Comparison of ENCODE assay signal across 1 cellular context in genomic region chr18:12657048-12657848, GRCh38.
TF ChIP-seq lines count a peak whose summit lies in the region.

No MANE protein-coding gene starts in this region.

TF ChIP-seq in WTC11, 78 proteins besides CTCF, POLR2A, EP300 and RAD21 (continued from another document):
- TF ChIP-seq E2F1 (CRISPR knock-in tag; IDR thresholded peaks at IDR 0.05): no peak
- no peak for TF ChIP-seq RORB (CRISPR knock-in tag; IDR thresholded peaks at IDR 0.05)
- no peak; the same call in 1 of the 2 replicates for TF ChIP-seq TCF7 (CRISPR knock-in tag; IDR thresholded peaks at IDR 0.05; ENCODE audit: low read depth)
- 0 out of 2 replicates have a peak, but pooled peaks have one; percentile 23 for TF ChIP-seq FOXP4 (CRISPR knock-in tag; IDR thresholded peaks at IDR 0.05)
- TF ChIP-seq ELF4 (CRISPR knock-in tag; IDR thresholded peaks at IDR 0.05; ENCODE audit: low read depth): no peak
- no peak for TF ChIP-seq ATF1 (CRISPR knock-in tag; IDR thresholded peaks at IDR 0.05)
- no peak for TF ChIP-seq GTF2I (CRISPR knock-in tag; conservative IDR thresholded peaks at IDR 0.05)
- no peak for TF ChIP-seq GABPB1 (CRISPR knock-in tag; IDR thresholded peaks at IDR 0.05)
- TF ChIP-seq USF2 (CRISPR knock-in tag; IDR thresholded peaks at IDR 0.05): no peak
- no peak for TF ChIP-seq ZNF138 (CRISPR knock-in tag; conservative IDR thresholded peaks at IDR 0.05)
- no peak for TF ChIP-seq IRF1 (CRISPR knock-in tag; IDR thresholded peaks at IDR 0.05)
- TF ChIP-seq MLX (CRISPR knock-in tag; IDR thresholded peaks at IDR 0.05): no peak
- no peak for TF ChIP-seq PRDM15 (CRISPR knock-in tag; IDR thresholded peaks at IDR 0.05)
- no peak for TF ChIP-seq ZNF396 (CRISPR knock-in tag; IDR thresholded peaks at IDR 0.05; ENCODE audit: borderline replicate concordance)
- no peak for TF ChIP-seq ZNF121 (CRISPR knock-in tag; IDR thresholded peaks at IDR 0.05)
- no peak for TF ChIP-seq SOX15 (CRISPR knock-in tag; IDR thresholded peaks at IDR 0.05)
- no peak for TF ChIP-seq NFE2L1 (CRISPR knock-in tag; IDR thresholded peaks at IDR 0.05)
- TF ChIP-seq ZNF423 (CRISPR knock-in tag; IDR thresholded peaks at IDR 0.05): no peak
- no peak for TF ChIP-seq TEAD4 (CRISPR knock-in tag; IDR thresholded peaks at IDR 0.05)
- TF ChIP-seq ERG (CRISPR knock-in tag; IDR thresholded peaks at IDR 0.05): no peak
- 0 out of 2 replicates have a peak, but pooled peaks have one; percentile 28 for TF ChIP-seq RELA (CRISPR knock-in tag; IDR thresholded peaks at IDR 0.05; ENCODE audit: borderline replicate concordance)
- TF ChIP-seq ZNF425 (CRISPR knock-in tag; conservative IDR thresholded peaks at IDR 0.05): no peak
